Comparison of ENCODE assay signal across 17 cellular contexts in genomic region chr1:98781906-98782305, GRCh38.
DNase-seq lines count a peak whose midpoint lies in the region; ATAC-seq, FAIRE-seq and TF ChIP-seq lines count a peak whose summit lies in the region.
"Had no signal": no experiment of that assay in that cellular context is flagged by ENCODE, and none has a peak within 500 bp of the region (broad histone marks: within the 10 kb centered on the region; RNA-seq: fewer than 3 reads in every experiment).

No MANE protein-coding gene starts in this region.

- no peaks in the 10 kb centered on the region for H3K4me1 ChIP-seq in neural progenitor cell
- H3K4me1 ChIP-seq: BLaER1 treated with 17β-estradiol and CSF1 and Interleukin-3, amounts not matched to agents 10 nM and 100 nM had no signal

- H3K9me3 ChIP-seq in neural progenitor cell (ENCODE audit: low read depth), result no peaks in the 10 kb centered on the region

- H2AFZ ChIP-seq in neural progenitor cell (replicated peaks), result no peak overlapping the region
- H2AFZ ChIP-seq: GM23338 had no signal

- H3K4me2 ChIP-seq in neural progenitor cell, result no peak overlapping the region
- H3K4me2 ChIP-seq: BLaER1 treated with 17β-estradiol and CSF1 and Interleukin-3, amounts not matched to agents 10 nM and 100 nM; GM23338 had no signal

- intact Hi-C loops in Calu3 (cut with micrococcal nuclease; ENCODE audit: unreplicated experiment), result no loop called here

- BruUV-seq in Calu3 (replicated peaks; lab: Mats Ljungman, UMichigan), result no TSS peak

- H3K36me3 ChIP-seq in neural progenitor cell, result no peaks in the 10 kb centered on the region
- H3K36me3 ChIP-seq: BLaER1 treated with 17β-estradiol and CSF1 and Interleukin-3, amounts not matched to agents 10 nM and 100 nM had no signal

- H3K27ac ChIP-seq in neural progenitor cell, result no peak overlapping the region
- H3K27ac ChIP-seq: BLaER1 treated with 17β-estradiol and CSF1 and Interleukin-3, amounts not matched to agents 10 nM and 100 nM had no signal

- no peak for ATAC-seq in HG02763 (IDR thresholded peaks at IDR 0.05; ENCODE audit: unreplicated experiment)
- ATAC-seq: CD8-positive, alpha-beta T cell; GM23338 had no signal

- no peaks in the 10 kb centered on the region for H4K20me1 ChIP-seq in neural progenitor cell (ENCODE audit: low read depth)
- H4K20me1 ChIP-seq: BLaER1 treated with 17β-estradiol and CSF1 and Interleukin-3, amounts not matched to agents 10 nM and 100 nM had no signal

- no peaks in the 10 kb centered on the region for H3K36me3 Mint-ChIP-seq in Calu3 (ENCODE audit: insufficient read depth, unreplicated experiment)
- H3K36me3 Mint-ChIP-seq in nephron (ENCODE audit: low read depth), result no peaks in the 10 kb centered on the region
- peaks cover 2% of the 10 kb centered on the region for H3K36me3 Mint-ChIP-seq in neural progenitor cell
- H3K36me3 Mint-ChIP-seq: CD8-positive, alpha-beta T cell had no signal

- TF ChIP-seq CTCF in Calu3 (IDR thresholded peaks at IDR 0.05; ENCODE audit: unreplicated experiment) (no peak), nephron (IDR thresholded peaks at IDR 0.05; ENCODE audit: unreplicated experiment in 3 of 3) (no peak), neural progenitor cell (IDR thresholded peaks at IDR 0.05) (no peak)

- peak; percentile 72 for FAIRE-seq in RCC 7860 (lab: Jason Lieb, UNC)
- FAIRE-seq: G401.6, GM12891, H54 had no signal

- H3K27me3 Mint-ChIP-seq in Calu3 (ENCODE audit: unreplicated experiment), result no peaks in the 10 kb centered on the region
- no peaks in the 10 kb centered on the region for H3K27me3 Mint-ChIP-seq in nephron (ENCODE audit: low read depth)
- peaks cover 2% of the 10 kb centered on the region for H3K27me3 Mint-ChIP-seq in neural progenitor cell (ENCODE audit: insufficient read depth, low read depth)
- H3K27me3 Mint-ChIP-seq: B cell had no signal

- DNase-seq in Calu3, result peak; percentile 25
- DNase-seq in RCC 7860 (ENCODE audit: low spot score), result no peak
- DNase-seq in kidney glomerular epithelial cell (lab: John Stamatoyannopoulos, UW), result peak; percentile 78
- no peak for DNase-seq in anterior cingulate cortex (lab: John Stamatoyannopoulos, UW)
- DNase-seq in activated CD4-positive, alpha-beta T cell treated with anti-CD3 and anti-CD28 coated beads, Interleukin-2, amount 50 U/mL, for 1 hour, result no peak
- no peak for DNase-seq in neural progenitor cell (ENCODE audit: low spot score)
- DNase-seq: CD8-positive, alpha-beta T cell; HCEC 1CT; KG1 had no signal

- no peaks in the 10 kb centered on the region for H3F3A ChIP-seq in neural progenitor cell (ENCODE audit: low read depth)

- peak overlapping the region; percentile 79 for H3K27ac Mint-ChIP-seq in Calu3 (ENCODE audit: unreplicated experiment)
- H3K27ac Mint-ChIP-seq in nephron, result peak overlapping the region in 2 of 3 experiments; percentile 38 to 62
- H3K27ac Mint-ChIP-seq in neural progenitor cell, result no peak overlapping the region
- H3K27ac Mint-ChIP-seq: B cell; CD8-positive, alpha-beta T cell; GM23338 had no signal

- H3K9ac ChIP-seq in neural progenitor cell, result no peak overlapping the region
- H3K9ac ChIP-seq: BLaER1 treated with 17β-estradiol and CSF1 and Interleukin-3, amounts not matched to agents 10 nM and 100 nM had no signal

- H3K4me3 Mint-ChIP-seq in Calu3 (ENCODE audit: low read depth, unreplicated experiment), result no peak overlapping the region
- no peak overlapping the region for H3K4me3 Mint-ChIP-seq in nephron
- no peak overlapping the region for H3K4me3 Mint-ChIP-seq in neural progenitor cell
- H3K4me3 Mint-ChIP-seq: B cell; CD8-positive, alpha-beta T cell; GM23338 had no signal

- H3K4me1 Mint-ChIP-seq in Calu3 (ENCODE audit: low read depth, unreplicated experiment), result peaks cover 9% of the 10 kb centered on the region
- no peaks in the 10 kb centered on the region for H3K4me1 Mint-ChIP-seq in nephron
- H3K4me1 Mint-ChIP-seq in neural progenitor cell, result no peaks in the 10 kb centered on the region
- H3K4me1 Mint-ChIP-seq: B cell had no signal

- H3K4me3 ChIP-seq in neural progenitor cell, result no peak overlapping the region
- H3K4me3 ChIP-seq: BLaER1 treated with 17β-estradiol and CSF1 and Interleukin-3, amounts not matched to agents 10 nM and 100 nM; GM23338 had no signal

- H3K27me3 ChIP-seq in neural progenitor cell, result no peaks in the 10 kb centered on the region
- H3K27me3 ChIP-seq: BLaER1 treated with 17β-estradiol and CSF1 and Interleukin-3, amounts not matched to agents 10 nM and 100 nM had no signal

- CTCF ChIA-PET in Calu3 (lab: Charles Lee), result interaction anchor here (0.8 to 1.2 kb wide), 2 partner anchors 21 to 59 kb away, joined by 3 read pairs; no protein-coding TSS in a partner anchor

- H3K9me3 Mint-ChIP-seq in Calu3 (ENCODE audit: low read depth, unreplicated experiment) (peaks cover 9% of the 10 kb centered on the region), nephron (peaks cover 23% of the 10 kb centered on the region), neural progenitor cell (peaks cover 18% of the 10 kb centered on the region)

- no peaks in the 10 kb centered on the region for H3K79me2 ChIP-seq in neural progenitor cell (ENCODE audit: low read depth)

Comparison
In these comparisons a context has a peak if more than half of its experiments do, and no peak if none do; other contexts are left out.
1. DNase-seq: peak in Calu3 (single experiment) and kidney glomerular epithelial cell (single experiment); none in RCC 7860 (single experiment), anterior cingulate cortex (0 of 58), activated CD4-positive, alpha-beta T cell treated with anti-CD3 and anti-CD28 coated beads, Interleukin-2, amount 50 U/mL, for 1 hour (single experiment) and neural progenitor cell (single experiment).